ENCODE assay signal across 22 cellular contexts in genomic region chr14:26694521-26694920, GRCh38.
"Had no signal": no experiment of that assay in that cellular context is flagged by ENCODE, and none has a peak within 500 bp of the region (broad histone marks: within the 10 kb centered on the region; RNA-seq: fewer than 3 reads in every experiment).

No MANE protein-coding gene starts in this region.

- H3K9me3 ChIP-seq: adrenal gland, gastroesophageal sphincter, tibial nerve had no signal

- H3K36me3 ChIP-seq: adrenal gland, gastroesophageal sphincter, heart right ventricle, left ventricle myocardium inferior, tibial nerve, WERI-Rb-1 had no signal

- H3K36me3 Mint-ChIP-seq: activated naive CD4-positive, alpha-beta T cell treated with anti-CD3 and anti-CD28 coated beads, Interleukin-2, amount 50 U/mL, for 72 hours had no signal

- H3K4me1 ChIP-seq: adrenal gland, gastroesophageal sphincter, heart right ventricle, left ventricle myocardium inferior had no signal

- H3K27me3 ChIP-seq: adrenal gland, gastroesophageal sphincter, heart right ventricle, tibial nerve had no signal

- H3K27ac Mint-ChIP-seq: activated naive CD4-positive, alpha-beta T cell treated with anti-CD3 and anti-CD28 coated beads, Interleukin-2, amount 50 U/mL, for 72 hours; progenitor cell of endocrine pancreas had no signal

- ATAC-seq: activated naive CD4-positive, alpha-beta T cell treated with anti-CD3 and anti-CD28 coated beads, Interleukin-2, amount 50 U/mL, for 72 hours; esophagus mucosa; gastroesophageal sphincter; heart right ventricle had no signal

- H3K27me3 Mint-ChIP-seq: progenitor cell of endocrine pancreas had no signal

- DNase-seq: activated CD4-positive, alpha-beta T cell treated with anti-CD3 and anti-CD28 coated beads for 1 hour; activated CD8-positive, alpha-beta memory T cell treated with anti-CD3 and anti-CD28 coated beads for 24 hours; activated CD8-positive, alpha-beta memory T cell treated with anti-CD3 and anti-CD28 coated beads, Interleukin-2, amount 50 U/mL, for 48 hours; activated gamma-delta T cell; activated T-cell treated with anti-CD3 and anti-CD28 coated beads, Interleukin-2, amount 50 U/mL, for 48 hours; adrenal gland; cerebellar nuclear complex; effector CD4-positive, alpha-beta T cell; heart right ventricle; left ventricle myocardium inferior; mammary epithelial cell; stimulated activated CD4-positive, alpha-beta T cell treated with anti-CD3 and anti-CD28 coated beads, Interleukin-12 subunit alpha, Interleukin-12 subunit beta, amount 100 ng/mL, for 4 hours; stimulated activated CD4-positive, alpha-beta T cell treated with anti-CD3 and anti-CD28 coated beads, Interleukin-1b, Interleukin-23, amount 100 ng/mL, for 48 hours; stimulated activated CD8-positive, alpha-beta memory T cell treated with anti-CD3 and anti-CD28 coated beads, Interleukin-4, amount 100 ng/mL, for 48 hours; stimulated activated naive CD4-positive, alpha-beta T cell treated with Interleukin-2 at 50 U/mL for 16 hours; substantia nigra; WERI-Rb-1 had no signal

- H3K27ac ChIP-seq: adrenal gland, gastroesophageal sphincter, heart right ventricle, left ventricle myocardium inferior, WERI-Rb-1 had no signal

- H3K4me3 ChIP-seq: adrenal gland, gastroesophageal sphincter, heart right ventricle, left ventricle myocardium inferior, tibial nerve had no signal
